Comparison of ENCODE assay signal across 8 cellular contexts in genomic region chr7:152465118-152465387, GRCh38. TPM values are rescaled to one million over a fixed set of nuclear protein-coding genes. Genes with fewer than 3 reads are reported as not detected.
DNase-seq lines count a peak whose midpoint lies in the region; ATAC-seq and TF ChIP-seq lines count a peak whose summit lies in the region.

No MANE protein-coding gene starts in this region.

- 27 to 32% methylated on average over 4 of the region's 4 CpGs for WGBS in heart right ventricle, 2 donors

- no peak for TF ChIP-seq POLR2A in vagina (IDR thresholded peaks at IDR 0.05)

- no peak for DNase-seq in heart right ventricle
- no peak for DNase-seq in left ventricle myocardium superior
- DNase-seq in mesothelial cell of epicardium (ENCODE audit: low spot score in 2 of 2, unreplicated experiment in 2 of 2), result no peak
- no peak for DNase-seq in vagina (ENCODE audit: extremely low spot score in 2 of 2)
- DNase-seq in GM19238 (ENCODE audit: insufficient read length, low spot score), result no peak
- DNase-seq in activated effector memory CD4-positive, alpha-beta T cell treated with Interleukin-2 at 50 U/mL for 16 hours, result no peak

- H3K4me1 Mint-ChIP-seq in brain (peaks cover 33% of the 10 kb centered on the region), mesothelial cell of epicardium (peaks cover 23% of the 10 kb centered on the region)

- H3K27me3 ChIP-seq in heart right ventricle (no peaks in the 10 kb centered on the region), vagina (no peaks in the 10 kb centered on the region)

- H3K9me3 ChIP-seq in heart right ventricle (no peaks in the 10 kb centered on the region), vagina (no peaks in the 10 kb centered on the region)

- H3K27ac ChIP-seq in heart right ventricle (peak overlapping the region in 9 of 10 donors; percentile 99 to 100 (median 100)), vagina (peak overlapping the region; percentile 96)

- H3K36me3 Mint-ChIP-seq in brain, result no peaks in the 10 kb centered on the region
- no peaks in the 10 kb centered on the region for H3K36me3 Mint-ChIP-seq in mesothelial cell of epicardium

- H3K27ac Mint-ChIP-seq in brain (peak overlapping the region; percentile 96 to 99 (median 98)), mesothelial cell of epicardium (peak overlapping the region; percentile 96)

- peaks cover 0 to 27% (median 14%) of the 10 kb centered on the region in 9 donors for H3K4me1 ChIP-seq in heart right ventricle
- peaks cover 15% of the 10 kb centered on the region for H3K4me1 ChIP-seq in vagina

- H3K9me3 Mint-ChIP-seq in brain (peaks cover 0 to 10% (median 4%) of the 10 kb centered on the region in 5 experiments), mesothelial cell of epicardium (peaks cover under 1% of the 10 kb centered on the region)

- intact Hi-C loops in heart right ventricle (cut with DNase I) (loop anchor here in 6 of 10 donors (2.0 to 10.0 kb wide), 4 partner anchors 110 to 212 kb away; partner anchors contain the start of gene XRCC2 (in 5 of the 6)), left ventricle myocardium superior (cut with micrococcal nuclease) (no loop called here), vagina (cut with DNase I) (no loop called here)

- H3K27me3 Mint-ChIP-seq in brain, result peaks cover 17% of the 10 kb centered on the region
- no peaks in the 10 kb centered on the region for H3K27me3 Mint-ChIP-seq in mesothelial cell of epicardium (ENCODE audit: low read depth)

- ATAC-seq in heart right ventricle, result no peak
- no peak for ATAC-seq in left ventricle myocardium superior
- no peak for ATAC-seq in HG02852 (IDR thresholded peaks at IDR 0.05; ENCODE audit: unreplicated experiment)

- H3K4me3 ChIP-seq in heart right ventricle, result peak overlapping the region; percentile 87 to 99 (median 94)
- H3K4me3 ChIP-seq in vagina, result peak overlapping the region; percentile 79 to 90

- H3K36me3 ChIP-seq in heart right ventricle (no peaks in the 10 kb centered on the region), vagina (no peaks in the 10 kb centered on the region)

- H3K4me3 Mint-ChIP-seq in brain (peak overlapping the region; percentile 92 to 98 (median 97)), mesothelial cell of epicardium (peak overlapping the region; percentile 81)

- TF ChIP-seq CTCF in heart right ventricle (IDR thresholded peaks at IDR 0.05), result no peak
- TF ChIP-seq CTCF in brain (conservative IDR thresholded peaks at IDR 0.05), result no peak
- TF ChIP-seq CTCF in mesothelial cell of epicardium (IDR thresholded peaks at IDR 0.05; ENCODE audit: unreplicated experiment), result no peak
- no peak for TF ChIP-seq CTCF in vagina (IDR thresholded peaks at IDR 0.05)

RNA-seq across cellular contexts. Expression of gene KMT2C, which starts 29.2 kb away (rescaled TPM):
- total RNA-seq in heart right ventricle (10 to 100 TPM; 31.3 to 54.3 (median 47.5) TPM), left ventricle myocardium superior (40.2 TPM), mesothelial cell of epicardium (103 to 108 TPM (median 106 TPM) in 3 replicates), vagina (62.6 TPM)
- polyA plus RNA-seq in heart right ventricle (10 to 100 TPM in 1 of 2 donors, 1 to 10 TPM in 1; 5.5 to 14.6 TPM), brain (ENCODE audit: insufficient read depth, low read depth, low replicate concordance) (20.3 TPM)

Comparison
In these comparisons a context has a peak if more than half of its experiments do, and no peak if none do; other contexts are left out.
1. intact Hi-C loops: an anchor here in heart right ventricle (2.0 to 10.0 kb wide); none called in left ventricle myocardium superior and vagina.